Comparison of ENCODE assay signal across 8 cellular contexts in genomic region chr10:68301790-68302502, GRCh38. TPM values are rescaled to one million over a fixed set of nuclear protein-coding genes. Genes with fewer than 3 reads are reported as not detected.
DNase-seq lines count a peak whose midpoint lies in the region; ATAC-seq, FAIRE-seq and TF ChIP-seq lines count a peak whose summit lies in the region.

No MANE protein-coding gene starts in this region.

- ATAC-seq in GM18499 (IDR thresholded peaks at IDR 0.05; ENCODE audit: insufficient read depth, unreplicated experiment), result peak; percentile 47
- peak; percentile 90 for ATAC-seq in Panc1
- ATAC-seq in naive B cell (ENCODE audit: low read depth in 2 of 2), result peak; percentile 44 to 52

- peak overlapping the region in 7 of 8 donors; percentile 10 to 88 (median 60) for H3K4me3 Mint-ChIP-seq in naive B cell

- POLR2A ChIA-PET in Panc1 (lab: Charles Lee) (interaction anchor here (0.6 kb wide), 1 partner anchor 219 kb away, joined by 3 read pairs; no protein-coding TSS in a partner anchor), endothelial cell of umbilical vein (lab: Charles Lee) (interaction anchor here (0.7 kb wide), 1 partner anchor 352 kb away, joined by 3 read pairs; no protein-coding TSS in a partner anchor)

- H3K27me3 ChIP-seq in Panc1 (ENCODE audit: control insufficient read depth, insufficient read depth, low read length), result no peaks in the 10 kb centered on the region
- H3K27me3 ChIP-seq in endothelial cell of umbilical vein (ENCODE audit: control insufficient read depth in 2 of 2, insufficient read depth in 2 of 2, low read length in 2 of 2), result no peaks in the 10 kb centered on the region

- no peaks in the 10 kb centered on the region for H3K36me3 Mint-ChIP-seq in naive B cell

- TF ChIP-seq CTCF in Panc1 (IDR thresholded peaks at IDR 0.05) (peak; percentile 73), endothelial cell of umbilical vein (IDR thresholded peaks at IDR 0.05; ENCODE audit: extremely low read depth in 1 of 2, insufficient read depth in 1 of 2, low read depth in 1 of 2, low read length in 2 of 2) (peak; percentile 26 to 36)

- DNase-seq in AG08395 (ENCODE audit: low spot score) (peak; percentile 68), HS-27A (ENCODE audit: low read depth) (peak; percentile 12), Panc1 (ENCODE audit: low read depth, low spot score) (peak; percentile 72), endothelial cell of umbilical vein (ENCODE audit: low read depth, low spot score) (peak; percentile 63), naive B cell (peak; percentile 33), cerebellar nuclear complex (lab: John Stamatoyannopoulos, UW) (no peak)
- no peak for DNase-seq in activated T-cell treated with anti-CD3 and anti-CD28 coated beads, Interleukin-2, amount 50 U/mL, for 1 hour

- H2AFZ ChIP-seq in endothelial cell of umbilical vein (ENCODE audit: low read depth, low read length), result no peak overlapping the region

- dilution Hi-C loops in endothelial cell of umbilical vein (cut with MboI; ENCODE audit: extremely low pct_ligation_motif_present, low sequenced_read_pairs), result no loop called here

- H3K4me1 ChIP-seq in Panc1 (ENCODE audit: control insufficient read depth, insufficient read depth, low read length) (peaks cover 13% of the 10 kb centered on the region; the same call in 1 of the 2 replicates), endothelial cell of umbilical vein (ENCODE audit: control insufficient read depth, extremely low read depth, insufficient read depth, low read length) (peaks cover 3% of the 10 kb centered on the region)

- H3K36me3 ChIP-seq in Panc1 (ENCODE audit: control insufficient read depth, insufficient read depth, low read length), result no peaks in the 10 kb centered on the region
- no peaks in the 10 kb centered on the region for H3K36me3 ChIP-seq in endothelial cell of umbilical vein (ENCODE audit: control insufficient read depth in 2 of 2, extremely low read depth in 1 of 2, insufficient read depth in 2 of 2, low read length in 2 of 2)

- in situ Hi-C loops in Panc1 (cut with HindIII; ENCODE audit: low pct_unique_long_range_greater_than_20kb, low sequenced_read_pairs), result no loop called here

- CTCF ChIA-PET in Panc1 (lab: Charles Lee) (interaction anchor here (0.5 to 3.0 kb wide), 8 partner anchors 13 to 346 kb away, joined by 3 to 30 read pairs (median 4); no protein-coding TSS in a partner anchor), endothelial cell of umbilical vein (lab: Charles Lee) (interaction anchor here (0.6 to 6.2 kb wide), 38 partner anchors 9 to 604 kb away, joined by 3 to 290 read pairs (median 4); partner anchors contain the start of gene ATOH7)

- no peak overlapping the region for H3K4me3 ChIP-seq in Panc1 (ENCODE audit: low read depth in 2 of 2, low read length in 2 of 2)
- H3K4me3 ChIP-seq in endothelial cell of umbilical vein (replicated peaks in 1 of 3; ENCODE audit: insufficient read depth in 1 of 3, low read depth in 1 of 3, low read length in 3 of 3), result no peak overlapping the region

- H3K27ac ChIP-seq in Panc1 (ENCODE audit: low read length) (no peak overlapping the region), endothelial cell of umbilical vein (ENCODE audit: insufficient read depth, low read depth, low read length) (no peak overlapping the region)

- no peaks in the 10 kb centered on the region for H4K20me1 ChIP-seq in endothelial cell of umbilical vein (replicated peaks; ENCODE audit: control insufficient read depth, extremely low read depth, insufficient read depth, low read length)

- no peaks in the 10 kb centered on the region for H3K79me2 ChIP-seq in endothelial cell of umbilical vein (ENCODE audit: control insufficient read depth, insufficient read depth, low read length)

- H3K4me2 ChIP-seq in endothelial cell of umbilical vein (ENCODE audit: insufficient read depth, low read length), result no peak overlapping the region

- peak overlapping the region in 2 of 6 donors; percentile 36 to 47 for H3K27ac Mint-ChIP-seq in naive B cell

- intact Hi-C loops in Panc1 (cut with micrococcal nuclease; ENCODE audit: unreplicated experiment), result loop anchor here (5.0 to 10.0 kb wide), 2 partner anchors 90 to 217 kb away; no protein-coding TSS in a partner anchor
- intact Hi-C loops in endothelial cell of umbilical vein (cut with micrococcal nuclease), result loop anchor here (1.0 to 5.0 kb wide), 4 partner anchors 90 to 514 kb away; no protein-coding TSS in a partner anchor

- H3K9me1 ChIP-seq in endothelial cell of umbilical vein (replicated peaks; ENCODE audit: control insufficient read depth, extremely low read depth, insufficient read depth, low read length), result no peaks in the 10 kb centered on the region

- no peaks in the 10 kb centered on the region for H3K9me3 Mint-ChIP-seq in naive B cell

- H3K27me3 Mint-ChIP-seq in naive B cell, result no peaks in the 10 kb centered on the region

- H3K9me3 ChIP-seq in Panc1 (ENCODE audit: control insufficient read depth, insufficient read depth, low read depth, low read length), result no peaks in the 10 kb centered on the region
- no peaks in the 10 kb centered on the region for H3K9me3 ChIP-seq in endothelial cell of umbilical vein (replicated peaks; ENCODE audit: control insufficient read depth, insufficient read depth, low read length)

- TF ChIP-seq POLR2A in endothelial cell of umbilical vein (IDR thresholded peaks at IDR 0.05; ENCODE audit: low read depth, low read length), result no peak

- BruUV-seq in Panc1 (replicated peaks; lab: Mats Ljungman, UMichigan) (no TSS peak), endothelial cell of umbilical vein (replicated peaks; lab: Mats Ljungman, UMichigan) (no TSS peak)

- H3K9ac ChIP-seq in endothelial cell of umbilical vein (replicated peaks; ENCODE audit: extremely low read depth, insufficient read depth, low read length), result no peak overlapping the region

- peaks cover 25 to 33% (median 27%) of the 10 kb centered on the region in 3 donors for H3K4me1 Mint-ChIP-seq in naive B cell

- peak; percentile 75 for FAIRE-seq in endothelial cell of umbilical vein (lab: Jason Lieb, UNC)

TF ChIP-seq in endothelial cell of umbilical vein, 7 proteins besides CTCF, POLR2A, EP300 and RAD21:
- no peak for TF ChIP-seq MYC (IDR thresholded peaks at IDR 0.05; ENCODE audit: low read depth, low read length)
- no peak for TF ChIP-seq POLR2AphosphoS5 (IDR thresholded peaks at IDR 0.05; ENCODE audit: insufficient read depth, low read depth, low read length)
- TF ChIP-seq GATA2 (IDR thresholded peaks at IDR 0.05; ENCODE audit: insufficient read depth, insufficient read length, low read depth, low read length), result no peak
- no peak for TF ChIP-seq FOS (IDR thresholded peaks at IDR 0.05; ENCODE audit: borderline replicate concordance, insufficient read depth, low read length)
- TF ChIP-seq JUN (IDR thresholded peaks at IDR 0.05; ENCODE audit: borderline replicate concordance, insufficient read depth, insufficient read length, low read depth), result no peak
- TF ChIP-seq EZH2 (IDR thresholded peaks at IDR 0.05; ENCODE audit: borderline replicate concordance, low read depth, low read length, severe bottlenecking), result no peak
- no peak for TF ChIP-seq MAX (IDR thresholded peaks at IDR 0.05; ENCODE audit: insufficient read depth, insufficient read length)

RNA-seq across cellular contexts. Expression of gene HNRNPH3, which starts 29.9 kb away (rescaled TPM):
- total RNA-seq in Panc1 (2021; ENCODE audit: unreplicated experiment), result 143 TPM
- 177 TPM for polyA plus RNA-seq in Panc1 (2012; ENCODE audit: insufficient read length)
- total RNA-seq in endothelial cell of umbilical vein, result 146 and 151 TPM in 2 replicates
- polyA plus RNA-seq in endothelial cell of umbilical vein, result 17.9 and 34.0 TPM in 2 replicates
- 68.6 and 77.2 TPM in 2 replicates for polyA plus RNA-seq in endothelial cell of umbilical vein (2011; cell fraction: cytosol; rRNA removed)
- polyA plus RNA-seq in endothelial cell of umbilical vein (2011; cell fraction: nucleus; rRNA removed), result 77.6 and 122 TPM in 2 replicates
- 196 and 267 TPM in 2 replicates for polyA plus RNA-seq in endothelial cell of umbilical vein (2012)
- polyA minus RNA-seq in endothelial cell of umbilical vein, result 46.0 and 51.1 TPM in 2 replicates
- 42.5 TPM for polyA minus RNA-seq in endothelial cell of umbilical vein (2011; cell fraction: cytosol; rRNA and poly(A)+ RNA removed)
- 35.3 and 57.3 TPM in 2 replicates for polyA minus RNA-seq in endothelial cell of umbilical vein (2011; cell fraction: nucleus; rRNA and poly(A)+ RNA removed)
- polyA plus RNA-seq in naive B cell (ENCODE audit: low read depth in 6 of 6), result 100 to 1,000 TPM; 101 to 147 (median 126) TPM

RNA-seq across cellular contexts. Expression of gene PBLD, which starts 30.8 kb away (rescaled TPM):
- total RNA-seq in Panc1 (2021; ENCODE audit: unreplicated experiment), result 11.7 TPM
- 7.1 TPM for polyA plus RNA-seq in Panc1 (2012; ENCODE audit: insufficient read length)
- total RNA-seq in endothelial cell of umbilical vein, result 3.6 and 5.1 TPM in 2 replicates
- 0.94 and 1.5 TPM in 2 replicates for polyA plus RNA-seq in endothelial cell of umbilical vein
- polyA plus RNA-seq in endothelial cell of umbilical vein (2011; cell fraction: cytosol; rRNA removed), result 1.2 and 1.6 TPM in 2 replicates
- polyA plus RNA-seq in endothelial cell of umbilical vein (2011; cell fraction: nucleus; rRNA removed), result 4.8 and 5.1 TPM in 2 replicates
- 4.3 and 4.7 TPM in 2 replicates for polyA plus RNA-seq in endothelial cell of umbilical vein (2012)
- polyA minus RNA-seq in endothelial cell of umbilical vein, result 2.3 and 2.5 TPM in 2 replicates
- not detected for polyA minus RNA-seq in endothelial cell of umbilical vein (2011; cell fraction: cytosol; rRNA and poly(A)+ RNA removed)
- polyA minus RNA-seq in endothelial cell of umbilical vein (2011; cell fraction: nucleus; rRNA and poly(A)+ RNA removed), result 2.5 and 4.9 TPM in 2 replicates
- polyA plus RNA-seq in naive B cell (ENCODE audit: low read depth in 6 of 6), result 1 to 10 TPM in 2 of 6 donors, under 1 TPM in 3, not detected in 1; 0.77 to 2.0 (median 1.00) TPM

Comparison
In these comparisons a context has a peak if more than half of its experiments do, and no peak if none do; other contexts are left out.
1. DNase-seq: peak in AG08395 (single experiment), HS-27A (single experiment), Panc1 (single experiment), endothelial cell of umbilical vein (single experiment) and naive B cell (single experiment); none in cerebellar nuclear complex (0 of 2) and activated T-cell treated with anti-CD3 and anti-CD28 coated beads, Interleukin-2, amount 50 U/mL, for 1 hour (single experiment).
2. Peak in every context shown above with its lines, with median percentiles within 50 percentile points of each other: ATAC-seq.